25 cellular contexts compared by ENCODE assay signal in genomic region chr16:19518423-19518822, GRCh38. TPM values are rescaled to one million over a fixed set of nuclear protein-coding genes. Genes with fewer than 3 reads are reported as not detected.
A peak's percentile ranks its signal among the peaks of the same experiment; 100 is the strongest.
DNase-seq lines count a peak whose midpoint lies in the region; ATAC-seq, FAIRE-seq and TF ChIP-seq lines count a peak whose summit lies in the region.
"Had no signal": no experiment of that assay in that cellular context is flagged by ENCODE, and none has a peak within 500 bp of the region (broad histone marks: within the 10 kb centered on the region; RNA-seq: fewer than 3 reads in every experiment).

No MANE protein-coding gene starts in this region.

- no peaks in the 10 kb centered on the region for H3K9me3 ChIP-seq in A549
- H3K9me3 ChIP-seq in HEK293 (ENCODE audit: control insufficient read depth, insufficient read depth, low read depth, low read length): no peaks in the 10 kb centered on the region
- no peaks in the 10 kb centered on the region for H3K9me3 ChIP-seq in T-helper 17 cell (ENCODE audit: control insufficient read depth, low read length, poor library complexity, severe bottlenecking)
- no peaks in the 10 kb centered on the region for H3K9me3 ChIP-seq in Peyer's patch
- H3K9me3 ChIP-seq: BLaER1 had no signal

- peaks cover 3% of the 10 kb centered on the region for H3K36me3 Mint-ChIP-seq in T-helper 17 cell (ENCODE audit: low read depth)
- H3K36me3 Mint-ChIP-seq in memory B cell: peaks cover 21% of the 10 kb centered on the region
- H3K36me3 Mint-ChIP-seq in mesothelial cell of epicardium: peaks cover 25% of the 10 kb centered on the region

- no peak for TF ChIP-seq RAD21 in A549 (conservative IDR thresholded peaks at IDR 0.05 in 1 of 2, IDR thresholded peaks at IDR 0.05 in 1 of 2)

- ATAC-seq in A549 (no peak), T-helper 17 cell (no peak), memory B cell (ENCODE audit: low read depth) (no peak), HG03521 (IDR thresholded peaks at IDR 0.05; ENCODE audit: unreplicated experiment) (no peak)

- H3K27ac Mint-ChIP-seq in T-helper 17 cell: peak overlapping the region; percentile 71
- H3K27ac Mint-ChIP-seq in memory B cell: peak overlapping the region; percentile 4
- no peak overlapping the region for H3K27ac Mint-ChIP-seq in mesothelial cell of epicardium
- H3K27ac Mint-ChIP-seq: CD4-positive, alpha-beta T cell had no signal

- CTCF ChIA-PET in A549 (lab: Yijun Ruan, JAX): interaction anchor here (1.5 to 3.2 kb wide), 3 partner anchors 16 to 432 kb away, joined by 3 to 24 read pairs (median 15); no protein-coding TSS in a partner anchor
- CTCF ChIA-PET in HEK293 (lab: Yijun Ruan, JAX): interaction anchor here (1.1 to 2.7 kb wide), 2 partner anchors 16 to 38 kb away, joined by 5 to 14 read pairs; no protein-coding TSS in a partner anchor

- 86% methylated on average over 3 of the region's 3 CpGs for WGBS in A549 (ENCODE audit: missing lambda C conversion rate)

- peak overlapping the region; percentile 15; the same call in 2 of the 3 replicates for H3K4me2 ChIP-seq in A549
- H3K4me2 ChIP-seq: BLaER1 had no signal

- H3K4me1 ChIP-seq in A549 (peaks cover 61% of the 10 kb centered on the region), HEK293 (ENCODE audit: control insufficient read depth, insufficient read depth, low read length) (peaks cover 16% of the 10 kb centered on the region), Peyer's patch (peaks cover 3 to 64% (median 6%) of the 10 kb centered on the region in 4 donors)

- DNase-seq in A549 (ENCODE audit: low read depth in 1 of 2, low spot score in 1 of 2) (no peak), T-helper 17 cell (no peak), memory B cell (ENCODE audit: low spot score in 2 of 2) (no peak), Peyer's patch (no peak), mesothelial cell of epicardium (ENCODE audit: low spot score in 2 of 2, unreplicated experiment in 2 of 2) (no peak), NCI-H1694 (lab: John Stamatoyannopoulos, UW) (no peak)
- DNase-seq: ACHN; CD4-positive, alpha-beta T cell; COR-L47; GM23248; H9; KG1; NCI-H1105; NCI-H2081; NCI-H446; NCI-H526; OCI-M1; RPMI8226; SHP77 treated with DMSO at 0.1 percent for 48 hours had no signal

- H3K4me3 ChIP-seq in A549 (no peak overlapping the region), HEK293 (ENCODE audit: low read depth, low read length) (no peak overlapping the region), Peyer's patch (no peak overlapping the region)
- H3K4me3 ChIP-seq: BLaER1, GM23248, SK-N-MC had no signal

- POLR2A ChIA-PET in A549 (lab: Yijun Ruan, JAX): no interaction called here
- POLR2A ChIA-PET in HEK293 (lab: Yijun Ruan, JAX): interaction anchor here (0.6 to 1.5 kb wide), 2 partner anchors 37 to 428 kb away, joined by 4 to 9 read pairs; partner anchors contain the start of gene VPS35L

- TF ChIP-seq POLR2A in A549 (IDR thresholded peaks at IDR 0.05; ENCODE audit: low read length) (no peak), Peyer's patch (IDR thresholded peaks at IDR 0.05) (no peak)

- H3K27ac ChIP-seq in A549 (no peak overlapping the region), HEK293 (ENCODE audit: extremely low read depth, low read depth, low read length) (no peak overlapping the region), Peyer's patch (no peak overlapping the region)
- H3K27ac ChIP-seq: BLaER1, GM23248, SK-N-MC had no signal

- H3K9me3 Mint-ChIP-seq in memory B cell (no peaks in the 10 kb centered on the region), mesothelial cell of epicardium (peaks cover 3% of the 10 kb centered on the region)
- H3K9me3 Mint-ChIP-seq: CD4-positive, alpha-beta T cell; H9 had no signal

- H3K27me3 ChIP-seq in Peyer's patch: no peaks in the 10 kb centered on the region
- H3K27me3 ChIP-seq: BLaER1 had no signal

- no peak overlapping the region for H3K4me3 Mint-ChIP-seq in T-helper 17 cell
- H3K4me3 Mint-ChIP-seq in memory B cell: no peak overlapping the region
- no peak overlapping the region for H3K4me3 Mint-ChIP-seq in mesothelial cell of epicardium
- H3K4me3 Mint-ChIP-seq: H9 had no signal

- TF ChIP-seq CTCF in A549 (IDR thresholded peaks at IDR 0.05) (no peak), HEK293 (tag by site-specific recombination; IDR thresholded peaks at IDR 0.05) (no peak), Peyer's patch (IDR thresholded peaks at IDR 0.05) (no peak), mesothelial cell of epicardium (IDR thresholded peaks at IDR 0.05; ENCODE audit: unreplicated experiment) (no peak)

- H3K4me1 Mint-ChIP-seq in T-helper 17 cell (peaks cover 41% of the 10 kb centered on the region), memory B cell (peaks cover 31% of the 10 kb centered on the region), mesothelial cell of epicardium (peaks cover 32% of the 10 kb centered on the region)

- no peak for FAIRE-seq in A549 (lab: Jason Lieb, UNC)
- FAIRE-seq: GM12892, HTR-8/SVneo had no signal

- no peak for TF ChIP-seq EP300 in A549 (IDR thresholded peaks at IDR 0.05)

- peaks cover 17 to 35% of the 10 kb centered on the region in 2 experiments for H3K36me3 ChIP-seq in HEK293 (ENCODE audit: control insufficient read depth in 2 of 2, insufficient read depth in 1 of 2, low read length in 2 of 2)
- peaks cover 0 to 10% (median 0%) of the 10 kb centered on the region in 3 donors for H3K36me3 ChIP-seq in Peyer's patch

- no peaks in the 10 kb centered on the region for H3K27me3 Mint-ChIP-seq in T-helper 17 cell
- no peaks in the 10 kb centered on the region for H3K27me3 Mint-ChIP-seq in memory B cell
- no peaks in the 10 kb centered on the region for H3K27me3 Mint-ChIP-seq in mesothelial cell of epicardium (ENCODE audit: low read depth)
- H3K27me3 Mint-ChIP-seq: CD4-positive, alpha-beta T cell had no signal

TF ChIP-seq in A549, 52 proteins besides CTCF, POLR2A, EP300 and RAD21:
- TF ChIP-seq JUN (IDR thresholded peaks at IDR 0.05) (no peak), NR3C1 (IDR thresholded peaks at IDR 0.05) (no peak), JUNB (IDR thresholded peaks at IDR 0.05) (no peak), FOSL2 (IDR thresholded peaks at IDR 0.05) (no peak), FOSL2 (CRISPR knock-in tag; IDR thresholded peaks at IDR 0.05) (no peak), ZNF302 (CRISPR knock-in tag; IDR thresholded peaks at IDR 0.05) (no peak), RCOR1 (IDR thresholded peaks at IDR 0.05; ENCODE audit: low read depth, low read length) (no peak)

TF ChIP-seq in HEK293, 187 proteins besides CTCF, POLR2A, EP300 and RAD21 (continues in another document):
- TF ChIP-seq PRDM6 (tag by site-specific recombination; IDR thresholded peaks at IDR 0.05) (peak; percentile 69), ZNF777 (tag by site-specific recombination; IDR thresholded peaks at IDR 0.05; ENCODE audit: borderline replicate concordance) (no peak), GLIS2 (tag by site-specific recombination; IDR thresholded peaks at IDR 0.05) (no peak)

RNA-seq across cellular contexts. Expression of gene GDE1, which starts 3.5 kb away (rescaled TPM):
- polyA plus RNA-seq in A549 (2011; rRNA removed) (81.6 and 85.2 TPM in 2 replicates), A549 (2017; fragmentation: RNase III; extraction: RNeasy Plus Mini Kit Qiagen cat#74134 plus additional on column Dnase treatment) (54.9 to 59.7 TPM (median 55.6 TPM) in 3 replicates)
- 31.0 and 36.8 TPM in 2 replicates for polyA plus RNA-seq in A549 (2012; cell fraction: cytosol; rRNA removed)
- polyA plus RNA-seq in A549 (2012; cell fraction: nucleus; rRNA removed): 14.0 and 16.2 TPM in 2 replicates
- polyA minus RNA-seq in A549 (2011; rRNA and poly(A)+ RNA removed): 28.2 and 28.3 TPM in 2 replicates
- total RNA-seq in T-helper 17 cell (10 to 100 TPM; 25.1 to 32.0 TPM), Peyer's patch (10 to 100 TPM; 39.6 to 82.8 (median 59.4) TPM), mesothelial cell of epicardium (42.7 to 49.1 TPM (median 45.9 TPM) in 3 replicates)

RNA-seq across cellular contexts. Expression of gene CCP110, which starts 5.3 kb away (rescaled TPM):
- polyA plus RNA-seq in A549 (2011; rRNA removed) (14.0 and 15.3 TPM in 2 replicates), A549 (2017; fragmentation: RNase III; extraction: RNeasy Plus Mini Kit Qiagen cat#74134 plus additional on column Dnase treatment) (11.3 to 12.1 TPM (median 11.6 TPM) in 3 replicates)
- 4.0 and 4.4 TPM in 2 replicates for polyA plus RNA-seq in A549 (2012; cell fraction: cytosol; rRNA removed)
- polyA plus RNA-seq in A549 (2012; cell fraction: nucleus; rRNA removed): 2.4 and 3.0 TPM in 2 replicates
- polyA minus RNA-seq in A549 (2011; rRNA and poly(A)+ RNA removed): 4.6 and 6.5 TPM in 2 replicates
- total RNA-seq in T-helper 17 cell (10 to 100 TPM; 13.9 to 15.4 TPM), Peyer's patch (10 to 100 TPM; 12.4 to 21.5 (median 15.6) TPM), mesothelial cell of epicardium (12.6 to 15.8 TPM (median 15.1 TPM) in 3 replicates)

RNA-seq across cellular contexts. Expression of gene VPS35L, which starts 37.1 kb away (rescaled TPM):
- polyA plus RNA-seq in A549 (2011; rRNA removed) (47.7 and 59.0 TPM in 2 replicates), A549 (2017; fragmentation: RNase III; extraction: RNeasy Plus Mini Kit Qiagen cat#74134 plus additional on column Dnase treatment) (35.0 to 38.4 TPM (median 37.6 TPM) in 3 replicates)
- polyA plus RNA-seq in A549 (2012; cell fraction: cytosol; rRNA removed): 23.0 and 25.6 TPM in 2 replicates
- polyA plus RNA-seq in A549 (2012; cell fraction: nucleus; rRNA removed): 27.7 and 28.6 TPM in 2 replicates
- 76.2 and 88.5 TPM in 2 replicates for polyA minus RNA-seq in A549 (2011; rRNA and poly(A)+ RNA removed)
- total RNA-seq in T-helper 17 cell (10 to 100 TPM; 37.6 to 47.6 TPM), Peyer's patch (10 to 100 TPM; 35.2 to 71.8 (median 45.2) TPM), mesothelial cell of epicardium (59.3 to 62.2 TPM (median 59.4 TPM) in 3 replicates)
